Comparison of ENCODE assay signal across 13 cellular contexts in genomic region chr14:64614214-64614613, GRCh38.
"Had no signal": no experiment of that assay in that cellular context is flagged by ENCODE, and none has a peak within 500 bp of the region (broad histone marks: within the 10 kb centered on the region; RNA-seq: fewer than 3 reads in every experiment).

No MANE protein-coding gene starts in this region.

- H3K9me3 Mint-ChIP-seq: activated T-cell treated with anti-CD3 and anti-CD28 coated beads, Interleukin-2, amount 50 U/mL, for 24 hours; immature natural killer cell; natural killer cell treated with Interleukin-12 subunit alpha and Interleukin-12 subunit beta and Interleukin-15 and Interleukin-18, amount 100 ng/mL, for 72 hours had no signal

- H3K36me3 ChIP-seq: pancreas, tibial artery had no signal

- H3K27me3 ChIP-seq: dorsolateral prefrontal cortex, pancreas, tibial artery had no signal

- H3K27ac ChIP-seq: pancreas, tibial artery had no signal

- ATAC-seq: activated CD8-positive, alpha-beta memory T cell treated with anti-CD3 and anti-CD28 coated beads, Interleukin-2, amount 10 ng/mL, durations not matched to agents 7 days and 5 days; natural killer cell treated with Interleukin-12 subunit alpha and Interleukin-12 subunit beta and Interleukin-15 and Interleukin-18, amount 100 ng/mL, for 72 hours; pancreas had no signal

- H3K36me3 Mint-ChIP-seq: activated CD8-positive, alpha-beta memory T cell treated with anti-CD3 and anti-CD28 coated beads, Interleukin-2, amount 10 ng/mL, durations not matched to agents 7 days and 5 days; immature natural killer cell; natural killer cell treated with Interleukin-12 subunit alpha and Interleukin-12 subunit beta and Interleukin-15 and Interleukin-18, amount 100 ng/mL, for 72 hours had no signal

- H3K27ac Mint-ChIP-seq: activated CD8-positive, alpha-beta memory T cell treated with anti-CD3 and anti-CD28 coated beads, Interleukin-2, amount 10 ng/mL, durations not matched to agents 7 days and 5 days; activated naive CD8-positive, alpha-beta T cell; activated T-cell treated with anti-CD3 and anti-CD28 coated beads, Interleukin-2, amount 50 U/mL, for 24 hours; natural killer cell treated with Interleukin-12 subunit alpha and Interleukin-12 subunit beta and Interleukin-15 and Interleukin-18, amount 100 ng/mL, for 72 hours had no signal

- H3K9me3 ChIP-seq: pancreas, tibial artery had no signal

- H3K4me1 Mint-ChIP-seq: activated CD8-positive, alpha-beta memory T cell treated with anti-CD3 and anti-CD28 coated beads, Interleukin-2, amount 10 ng/mL, durations not matched to agents 7 days and 5 days; immature natural killer cell had no signal

- DNase-seq: activated CD4-positive, alpha-beta T cell treated with anti-CD3 and anti-CD28 coated beads for 1 hour; activated CD4-positive, alpha-beta T cell treated with anti-CD3 and anti-CD28 coated beads, Interleukin-2, amount 50 U/mL, for 48 hours; activated CD8-positive, alpha-beta memory T cell treated with anti-CD3 and anti-CD28 coated beads, Interleukin-2, amount 10 ng/mL, durations not matched to agents 7 days and 5 days; activated effector memory CD4-positive, alpha-beta T cell treated with anti-CD3 and anti-CD28 coated beads, Interleukin-2, amount 50 U/mL, for 16 hours; activated T-cell treated with anti-CD3 and anti-CD28 coated beads, Interleukin-2, amount 50 U/mL, for 24 hours; dorsolateral prefrontal cortex; immature natural killer cell; left cardiac atrium; mammary epithelial cell; pancreas; tibial artery had no signal

- H3K4me3 ChIP-seq: pancreas, tibial artery had no signal

- H3K4me3 Mint-ChIP-seq: activated CD8-positive, alpha-beta memory T cell treated with anti-CD3 and anti-CD28 coated beads, Interleukin-2, amount 10 ng/mL, durations not matched to agents 7 days and 5 days; activated naive CD8-positive, alpha-beta T cell; activated T-cell treated with anti-CD3 and anti-CD28 coated beads, Interleukin-2, amount 50 U/mL, for 24 hours; immature natural killer cell; natural killer cell treated with Interleukin-12 subunit alpha and Interleukin-12 subunit beta and Interleukin-15 and Interleukin-18, amount 100 ng/mL, for 72 hours had no signal
